14 cellular contexts compared by ENCODE assay signal in genomic region chr3:11238880-11239279, GRCh38. TPM values are rescaled to one million over a fixed set of nuclear protein-coding genes. Genes with fewer than 3 reads are reported as not detected.
DNase-seq lines count a peak whose midpoint lies in the region; ATAC-seq, FAIRE-seq and TF ChIP-seq lines count a peak whose summit lies in the region.
"Had no signal": no experiment of that assay in that cellular context is flagged by ENCODE, and none has a peak within 500 bp of the region (broad histone marks: within the 10 kb centered on the region; RNA-seq: fewer than 3 reads in every experiment).

No MANE protein-coding gene starts in this region.

- intact Hi-C loops in activated CD8-positive, alpha-beta T cell treated with anti-CD3 and anti-CD28 coated beads for 36 hours (cut with micrococcal nuclease): loop anchor here (2.0 kb wide), 1 partner anchor 50 kb away; no protein-coding TSS in a partner anchor

- peaks cover 39% of the 10 kb centered on the region for H3K4me1 Mint-ChIP-seq in activated CD8-positive, alpha-beta T cell treated with anti-CD3 and anti-CD28 coated beads for 36 hours (ENCODE audit: low read depth)
- H3K4me1 Mint-ChIP-seq in nephron progenitor cell: no peaks in the 10 kb centered on the region
- H3K4me1 Mint-ChIP-seq: naive B cell had no signal

- TF ChIP-seq CTCF in activated CD8-positive, alpha-beta T cell treated with anti-CD3 and anti-CD28 coated beads for 36 hours (IDR thresholded peaks at IDR 0.05): no peak
- no peak for TF ChIP-seq CTCF in fibroblast of the aortic adventitia (IDR thresholded peaks at IDR 0.05; ENCODE audit: insufficient read depth, low read length)
- TF ChIP-seq CTCF in nephron progenitor cell (IDR thresholded peaks at IDR 0.05): no peak

- POLR2A ChIA-PET in activated CD8-positive, alpha-beta T cell treated with anti-CD3 and anti-CD28 coated beads for 36 hours (lab: Charles Lee): interaction anchor here (0.7 to 1.0 kb wide), 6 partner anchors 34 to 1045 kb away, joined by 3 to 5 read pairs (median 3); partner anchors contain the start of gene ATG7

- peaks cover 14% of the 10 kb centered on the region for H3K27me3 Mint-ChIP-seq in activated CD8-positive, alpha-beta T cell treated with anti-CD3 and anti-CD28 coated beads for 36 hours
- peaks cover 51% of the 10 kb centered on the region for H3K27me3 Mint-ChIP-seq in nephron progenitor cell (ENCODE audit: low read depth, poor library complexity)

- FAIRE-seq in H54 (lab: Jason Lieb, UNC): peak; percentile 89

- H3K9me3 Mint-ChIP-seq in activated CD8-positive, alpha-beta T cell treated with anti-CD3 and anti-CD28 coated beads for 36 hours: peaks cover 19% of the 10 kb centered on the region
- H3K9me3 Mint-ChIP-seq in nephron progenitor cell: peaks cover 12% of the 10 kb centered on the region

- H3K36me3 Mint-ChIP-seq in activated CD8-positive, alpha-beta T cell treated with anti-CD3 and anti-CD28 coated beads for 36 hours (ENCODE audit: low read depth): peaks cover 3% of the 10 kb centered on the region
- no peaks in the 10 kb centered on the region for H3K36me3 Mint-ChIP-seq in nephron progenitor cell (ENCODE audit: low read depth)
- H3K36me3 Mint-ChIP-seq: naive B cell had no signal

- H3K27ac Mint-ChIP-seq in activated CD8-positive, alpha-beta T cell treated with anti-CD3 and anti-CD28 coated beads for 36 hours: peak overlapping the region; percentile 91
- no peak overlapping the region for H3K27ac Mint-ChIP-seq in nephron progenitor cell
- H3K27ac Mint-ChIP-seq: naive B cell had no signal

- CTCF ChIA-PET in activated CD8-positive, alpha-beta T cell treated with anti-CD3 and anti-CD28 coated beads for 36 hours (lab: Charles Lee): interaction anchor here (1.4 to 2.3 kb wide), 4 partner anchors 15 to 96 kb away, joined by 3 to 10 read pairs (median 4); no protein-coding TSS in a partner anchor

- no peak for TF ChIP-seq POLR2A in H54 (IDR thresholded peaks at IDR 0.05; ENCODE audit: low read depth, low read length)

- no peak overlapping the region for H3K4me3 Mint-ChIP-seq in activated CD8-positive, alpha-beta T cell treated with anti-CD3 and anti-CD28 coated beads for 36 hours
- H3K4me3 Mint-ChIP-seq in nephron progenitor cell: no peak overlapping the region
- H3K4me3 Mint-ChIP-seq: naive B cell had no signal

- in situ Hi-C loops in ACHN (cut with HindIII; ENCODE audit: low pct_ligation_motif_present, low pct_unique_long_range_greater_than_20kb, low sequenced_read_pairs): no loop called here

- peak; percentile 69 for DNase-seq in ACHN
- no peak for DNase-seq in H54 (ENCODE audit: insufficient read length, low spot score)
- peak; percentile 23 for DNase-seq in activated CD8-positive, alpha-beta T cell treated with anti-CD3 and anti-CD28 coated beads for 36 hours
- DNase-seq in fibroblast of the aortic adventitia (ENCODE audit: low read depth): peak; percentile 94
- no peak for DNase-seq in nephron progenitor cell
- no peak for DNase-seq in activated effector memory CD4-positive, alpha-beta T cell treated with Interleukin-2 at 50 U/mL for 16 hours
- DNase-seq in stimulated activated CD4-positive, alpha-beta T cell treated with anti-CD3 and anti-CD28 coated beads, Interleukin-4, amount 100 ng/mL, for 4 hours: no peak
- no peak for DNase-seq in HuH-7.5 (ENCODE audit: low spot score)
- DNase-seq: activated CD4-positive, alpha-beta T cell treated with anti-CD3 and anti-CD28 coated beads, Interleukin-2, amount 50 U/mL, for 48 hours; COR-L47; naive B cell; SIG-M5; stimulated activated CD4-positive, alpha-beta T cell treated with anti-CD3 and anti-CD28 coated beads, Interleukin-2, amount 100 ng/mL, for 24 hours; testis had no signal

- peak; percentile 52 for ATAC-seq in activated CD8-positive, alpha-beta T cell treated with anti-CD3 and anti-CD28 coated beads for 36 hours

- H3K4me3 ChIP-seq in fibroblast of the aortic adventitia (ENCODE audit: low read depth, low read length): no peak overlapping the region
- H3K4me3 ChIP-seq: testis had no signal

RNA-seq across cellular contexts. Expression of gene ATG7, which starts 33.3 kb away (rescaled TPM):
- 10 to 100 TPM; 31.0 to 33.1 TPM for total RNA-seq in activated CD8-positive, alpha-beta T cell treated with anti-CD3 and anti-CD28 coated beads for 36 hours
- 97.9 and 142 TPM in 2 replicates for total RNA-seq in fibroblast of the aortic adventitia (ENCODE audit: low replicate concordance)

Comparison
In these comparisons a context has a peak if more than half of its experiments do, and no peak if none do; other contexts are left out.
1. DNase-seq: peak in ACHN (single experiment), activated CD8-positive, alpha-beta T cell treated with anti-CD3 and anti-CD28 coated beads for 36 hours (single experiment) and fibroblast of the aortic adventitia (single experiment); none in H54 (single experiment), nephron progenitor cell (single experiment), activated effector memory CD4-positive, alpha-beta T cell treated with Interleukin-2 at 50 U/mL for 16 hours (single experiment), stimulated activated CD4-positive, alpha-beta T cell treated with anti-CD3 and anti-CD28 coated beads, Interleukin-4, amount 100 ng/mL, for 4 hours (0 of 2) and HuH-7.5 (single experiment).